Comparison of ENCODE assay signal across 30 cellular contexts in the genomic region with DNA sequence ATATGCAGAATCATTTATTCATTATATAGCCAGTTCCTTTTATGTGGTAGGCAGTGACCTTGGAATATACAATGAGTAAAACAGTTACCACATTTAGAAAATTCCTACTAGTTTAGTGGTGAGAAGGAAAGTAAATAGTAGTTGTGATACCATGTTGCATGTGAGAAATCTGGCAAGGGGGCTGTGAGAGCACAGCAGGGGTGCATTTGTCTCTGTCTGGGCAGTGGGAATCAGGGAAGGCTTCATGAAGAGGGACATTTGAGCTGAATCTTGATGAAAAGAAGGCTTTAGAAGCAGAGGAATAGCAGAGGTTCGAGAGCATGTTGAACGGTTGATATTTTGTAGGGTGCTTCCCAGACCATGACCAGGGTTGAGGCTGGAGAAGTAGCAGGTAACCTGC.
"Had no signal": no experiment of that assay in that cellular context is flagged by ENCODE, and none has a peak within 500 bp of the region (broad histone marks: within the 10 kb centered on the region; RNA-seq: fewer than 3 reads in every experiment).

No MANE protein-coding gene starts in this region.

- H3K4me3 ChIP-seq: breast epithelium, esophagus muscularis mucosa, heart left ventricle, left lung, lower lobe of right lung, ovary, right lobe of liver, stomach, suprapubic skin, tibial artery, upper lobe of right lung had no signal

- H3K4me2 ChIP-seq: SK-N-SH had no signal

- H3K27me3 ChIP-seq: breast epithelium, esophagus muscularis mucosa, foreskin keratinocyte, heart left ventricle, left lung, ovary, right lobe of liver, stomach, suprapubic skin, tibial artery, upper lobe of right lung had no signal

- H3K27ac Mint-ChIP-seq: activated CD4-positive, alpha-beta T cell treated with anti-CD3 and anti-CD28 coated beads, Interleukin-2, amount 10 ng/mL, durations not matched to agents 7 days and 5 days; activated naive CD8-positive, alpha-beta T cell; activated T-helper 17 cell treated with anti-CD3 and anti-CD28 coated beads, Interleukin-2, amount 50 U/mL, for 72 hours; natural killer cell treated with Interleukin-12 subunit alpha and Interleukin-12 subunit beta and Interleukin-15 and Interleukin-18, amount 100 ng/mL, for 72 hours; T-helper 1 cell treated with Interleukin-12 subunit alpha and Interleukin-12 subunit beta and Interleukin-4 antibody, amounts not matched to agents 30 μg/mL and 1 μg/mL, for 36 hours had no signal

- ATAC-seq: activated T-helper 17 cell treated with anti-CD3 and anti-CD28 coated beads, Interleukin-2, amount 50 U/mL, for 72 hours; foreskin keratinocyte; heart left ventricle; left lung; lower lobe of right lung; natural killer cell treated with Interleukin-12 subunit alpha and Interleukin-12 subunit beta and Interleukin-15 and Interleukin-18, amount 100 ng/mL, for 72 hours; right lobe of liver; upper lobe of right lung had no signal

- H3K9ac ChIP-seq: SK-N-SH had no signal

- H3K27ac ChIP-seq: breast epithelium, esophagus muscularis mucosa, foreskin keratinocyte, heart left ventricle, left lung, lower lobe of right lung, ovary, right lobe of liver, stomach, suprapubic skin, tibial artery, upper lobe of right lung, WERI-Rb-1 had no signal

- H3K27me3 Mint-ChIP-seq: activated CD4-positive, alpha-beta T cell treated with anti-CD3 and anti-CD28 coated beads, Interleukin-2, amount 10 ng/mL, durations not matched to agents 7 days and 5 days; activated naive CD8-positive, alpha-beta T cell; activated T-helper 17 cell treated with anti-CD3 and anti-CD28 coated beads, Interleukin-2, amount 50 U/mL, for 72 hours; natural killer cell treated with Interleukin-12 subunit alpha and Interleukin-12 subunit beta and Interleukin-15 and Interleukin-18, amount 100 ng/mL, for 72 hours; progenitor cell of endocrine pancreas had no signal

- H3K4me1 ChIP-seq: breast epithelium, esophagus muscularis mucosa, heart left ventricle, left lung, lower lobe of right lung, right lobe of liver, stomach, suprapubic skin, tibial artery, upper lobe of right lung had no signal

- H3K9me3 Mint-ChIP-seq: activated CD4-positive, alpha-beta T cell treated with anti-CD3 and anti-CD28 coated beads, Interleukin-2, amount 10 ng/mL, durations not matched to agents 7 days and 5 days; activated T-helper 17 cell treated with anti-CD3 and anti-CD28 coated beads, Interleukin-2, amount 50 U/mL, for 72 hours; natural killer cell treated with Interleukin-12 subunit alpha and Interleukin-12 subunit beta and Interleukin-15 and Interleukin-18, amount 100 ng/mL, for 72 hours; T-helper 1 cell treated with Interleukin-12 subunit alpha and Interleukin-12 subunit beta and Interleukin-4 antibody, amounts not matched to agents 30 μg/mL and 1 μg/mL, for 36 hours had no signal

- DNase-seq: activated CD4-positive, alpha-beta T cell treated with anti-CD3 and anti-CD28 coated beads, Interleukin-2, amount 10 ng/mL, durations not matched to agents 7 days and 5 days; activated CD4-positive, CD25-positive, alpha-beta regulatory T cell treated with anti-CD3 and anti-CD28 coated beads, Interleukin-2, amount 50 U/mL, for 72 hours; activated CD8-positive, alpha-beta memory T cell treated with anti-CD3 and anti-CD28 coated beads for 24 hours; activated gamma-delta T cell treated with Interleukin-2 at 50 U/mL for 16 hours; amniotic stem cell; central memory CD4-positive, alpha-beta T cell; foreskin keratinocyte; heart left ventricle; hypothalamus; left lung; lower lobe of right lung; mesenchymal stem cell; ovary; right lobe of liver; SK-N-SH; stimulated activated CD4-positive, alpha-beta T cell treated with anti-CD3 and anti-CD28 coated beads, Interleukin-4, amount 100 ng/mL, for 1 hour; stomach; SW 1271; T1000; tibial artery; upper lobe of right lung; WERI-Rb-1 had no signal

- H3K4me3 Mint-ChIP-seq: activated CD4-positive, alpha-beta T cell treated with anti-CD3 and anti-CD28 coated beads, Interleukin-2, amount 10 ng/mL, durations not matched to agents 7 days and 5 days; activated naive CD8-positive, alpha-beta T cell; activated T-helper 17 cell treated with anti-CD3 and anti-CD28 coated beads, Interleukin-2, amount 50 U/mL, for 72 hours; natural killer cell treated with Interleukin-12 subunit alpha and Interleukin-12 subunit beta and Interleukin-15 and Interleukin-18, amount 100 ng/mL, for 72 hours; T-helper 1 cell treated with Interleukin-12 subunit alpha and Interleukin-12 subunit beta and Interleukin-4 antibody, amounts not matched to agents 30 μg/mL and 1 μg/mL, for 36 hours had no signal

- H3K36me3 ChIP-seq: ovary had no signal

- H3K9me3 ChIP-seq: breast epithelium, esophagus muscularis mucosa, heart left ventricle, left lung, lower lobe of right lung, ovary, right lobe of liver, SK-N-SH, stomach, suprapubic skin, tibial artery, upper lobe of right lung had no signal
